ENCODE assay signal across 16 cellular contexts in genomic region chr15:68315495-68316007, GRCh38. TPM values are rescaled to one million over a fixed set of nuclear protein-coding genes. Genes with fewer than 3 reads are reported as not detected.
DNase-seq lines count a peak whose midpoint lies in the region; ATAC-seq, FAIRE-seq and TF ChIP-seq lines count a peak whose summit lies in the region.
"Had no signal": no experiment of that assay in that cellular context is flagged by ENCODE, and none has a peak within 500 bp of the region (broad histone marks: within the 10 kb centered on the region; RNA-seq: fewer than 3 reads in every experiment).

No MANE protein-coding gene starts in this region.

- CTCF ChIA-PET in H1 (lab: Charles Lee; ENCODE audit: partially characterized antibody), result interaction anchor here (0.7 to 3.5 kb wide), 27 partner anchors 9 to 358 kb away, joined by 3 to 47 read pairs (median 4); partner anchors contain the start of gene FEM1B

- TF ChIP-seq RAD21 in H1 (IDR thresholded peaks at IDR 0.05 in 1 of 2, conservative IDR thresholded peaks at IDR 0.05 in 1 of 2; ENCODE audit: low read depth in 2 of 2, low read length in 2 of 2), result no peak

- H2BK20ac ChIP-seq in H1 (ENCODE audit: low read length), result peak overlapping the region; percentile 97; the same call in 1 of the 2 replicates

- H2BK5ac ChIP-seq in H1 (ENCODE audit: low read depth, low read length), result 0 out of 2 replicates have a peak overlapping the region, but pooled peaks have one; percentile 79

- no peak overlapping the region for H3K4me3 Mint-ChIP-seq in stimulated activated naive CD8-positive, alpha-beta T cell treated with anti-CD3 and anti-CD28 coated beads, Interleukin-15, amount 100 ng/mL, for 72 hours
- H3K4me3 Mint-ChIP-seq: activated CD8-positive, alpha-beta T cell treated with anti-CD3 and anti-CD28 coated beads for 36 hours; neural crest cell had no signal

- H3K23me2 ChIP-seq in H1 (ENCODE audit: low read depth, low read length), result 0 out of 2 replicates have a peak, but pooled peaks cover 2% of the 10 kb centered on the region

- H3K4ac ChIP-seq in H1 (replicated peaks; ENCODE audit: insufficient read length, low read depth, low read length), result no peak overlapping the region

- peak overlapping the region; percentile 46; the same call in 1 of the 2 replicates for H2BK15ac ChIP-seq in H1 (ENCODE audit: low read length)

- H3K79me2 ChIP-seq in H1 (ENCODE audit: control insufficient read depth in 1 of 2, insufficient read depth in 2 of 2, low read length in 2 of 2), result no peaks in the 10 kb centered on the region

- no peaks in the 10 kb centered on the region for H3K36me3 ChIP-seq in H1 (ENCODE audit: control insufficient read depth in 2 of 4, insufficient read depth in 4 of 4, low read length in 3 of 4)
- H3K36me3 ChIP-seq: gastrocnemius medialis had no signal

- peak overlapping the region; percentile 28 for H4K5ac ChIP-seq in H1 (ENCODE audit: insufficient read length, low read depth, low read length)

- WGBS in H1 (ENCODE audit: extremely low coverage in 1 of 2, insufficient coverage in 1 of 2, insufficient read length in 1 of 2, insufficient replicate concordance in 2 of 2, low coverage in 1 of 2, low lambda C conversion rate in 2 of 2, missing lambda C conversion rate in 1 of 2), 2 experiments, result 52% methylated on average over 11 of the region's 11 CpGs; no CpG with 5 or more reads in 1 of the 2 experiments

- peak overlapping the region; percentile 67 for H2AFZ ChIP-seq in H1 (ENCODE audit: low read length)

- H4K20me1 ChIP-seq in H1 (replicated peaks in 1 of 2; ENCODE audit: control insufficient read depth in 1 of 2, insufficient read depth in 2 of 2, low read length in 2 of 2), result no peaks in the 10 kb centered on the region

- intact Hi-C loops in posterior vena cava (cut with DNase I), result no loop called here

- peak overlapping the region; percentile 87 for H3K18ac ChIP-seq in H1 (ENCODE audit: extremely low read depth, low read length)

- no peak overlapping the region for H3K56ac ChIP-seq in H1 (replicated peaks; ENCODE audit: insufficient read length, low read depth, low read length)

- H2AK5ac ChIP-seq in H1 (ENCODE audit: low read depth, low read length), result no peak overlapping the region

- ATAC-seq in stimulated activated naive CD8-positive, alpha-beta T cell treated with anti-CD3 and anti-CD28 coated beads, Interleukin-15, amount 100 ng/mL, for 72 hours, result no peak
- ATAC-seq in GM19351 (IDR thresholded peaks at IDR 0.05; ENCODE audit: unreplicated experiment), result no peak
- ATAC-seq: activated CD8-positive, alpha-beta T cell treated with anti-CD3 and anti-CD28 coated beads for 36 hours; activated naive CD4-positive, alpha-beta T cell treated with anti-CD3 and anti-CD28 coated beads, Interleukin-2, amount 50 U/mL, for 72 hours; gastrocnemius medialis; left colon had no signal

- peak overlapping the region in 1 of 4 experiments; percentile 25; a peak in 3 of 8 replicates for H3K4me3 ChIP-seq in H1 (ENCODE audit: extremely low read depth in 1 of 4, insufficient read depth in 2 of 4, low read depth in 3 of 4, low read length in 4 of 4)
- H3K4me3 ChIP-seq: gastrocnemius medialis had no signal

- no peak for TF ChIP-seq POLR2A in H1 (IDR thresholded peaks at IDR 0.05; ENCODE audit: control extremely low read depth in 1 of 2, low read depth in 2 of 2, low read length in 2 of 2)

- no peak overlapping the region for H3K14ac ChIP-seq in H1 (ENCODE audit: insufficient read length)

- H3K4me1 ChIP-seq in H1 (replicated peaks in 1 of 4; ENCODE audit: control insufficient read depth in 3 of 4, insufficient read depth in 4 of 4, low read length in 3 of 4), result peaks cover 0 to 20% (median 15%) of the 10 kb centered on the region in 4 experiments; a peak in 6 of 7 replicates

- no peak for TF ChIP-seq EP300 in H1 (IDR thresholded peaks at IDR 0.05; ENCODE audit: borderline replicate concordance in 1 of 2, low read depth in 2 of 2, low read length in 2 of 2)

- no peaks in the 10 kb centered on the region for H3K4me1 Mint-ChIP-seq in stimulated activated naive CD8-positive, alpha-beta T cell treated with anti-CD3 and anti-CD28 coated beads, Interleukin-15, amount 100 ng/mL, for 72 hours

- H2BK12ac ChIP-seq in H1 (ENCODE audit: low read depth, low read length), result peak overlapping the region; percentile 99; the same call in 1 of the 2 replicates

- H3K9ac ChIP-seq in H1 (replicated peaks in 1 of 4; ENCODE audit: extremely low read depth in 1 of 4, low read depth in 3 of 4, low read length in 3 of 4), result no peak overlapping the region

- no peaks in the 10 kb centered on the region for H3K27me3 Mint-ChIP-seq in stimulated activated naive CD8-positive, alpha-beta T cell treated with anti-CD3 and anti-CD28 coated beads, Interleukin-15, amount 100 ng/mL, for 72 hours
- H3K27me3 Mint-ChIP-seq: activated CD8-positive, alpha-beta T cell treated with anti-CD3 and anti-CD28 coated beads for 36 hours had no signal

- H3K9me3 Mint-ChIP-seq in stimulated activated naive CD8-positive, alpha-beta T cell treated with anti-CD3 and anti-CD28 coated beads, Interleukin-15, amount 100 ng/mL, for 72 hours, result no peaks in the 10 kb centered on the region
- H3K9me3 Mint-ChIP-seq: activated CD8-positive, alpha-beta T cell treated with anti-CD3 and anti-CD28 coated beads for 36 hours; activated naive CD4-positive, alpha-beta T cell treated with anti-CD3 and anti-CD28 coated beads, Interleukin-2, amount 50 U/mL, for 72 hours; neural crest cell had no signal

- H4K91ac ChIP-seq in H1 (replicated peaks; ENCODE audit: insufficient read length, low read length), result peak overlapping the region; percentile 44

- no peak overlapping the region for H3K27ac ChIP-seq in H1 (ENCODE audit: low read depth, low read length)
- H3K27ac ChIP-seq: gastrocnemius medialis had no signal

- FAIRE-seq in H1 (lab: Jason Lieb, UNC) (no peak), frontal cortex (lab: Jason Lieb, UNC) (no peak)
- FAIRE-seq: urothelium cell line had no signal

- DNase-seq in NCI-H2196 (lab: John Stamatoyannopoulos, UW; ENCODE audit: unreplicated experiment) (peak; percentile 11), NCI-H2196 treated with DMSO at 0.1 percent for 48 hours (lab: John Stamatoyannopoulos, UW; ENCODE audit: unreplicated experiment) (no peak), NCI-H345 treated with DMSO at 0.1 percent for 48 hours (lab: John Stamatoyannopoulos, UW; ENCODE audit: unreplicated experiment) (peak; percentile 1), H1 (ENCODE audit: low read depth in 1 of 2, low spot score in 2 of 2) (peak in 1 of 2 experiments; percentile 76), posterior vena cava (ENCODE audit: low spot score) (peak; percentile 40), frontal cortex (ENCODE audit: low spot score in 2 of 2) (no peak)
- DNase-seq in stimulated activated naive CD8-positive, alpha-beta T cell treated with anti-CD3 and anti-CD28 coated beads, Interleukin-15, amount 100 ng/mL, for 72 hours, result no peak
- DNase-seq: activated CD8-positive, alpha-beta T cell treated with anti-CD3 and anti-CD28 coated beads for 36 hours; gastrocnemius medialis; Kasumi-1; left colon; NCI-H226 had no signal

- H3K79me1 ChIP-seq in H1 (ENCODE audit: low read depth, low read length), result no peaks in the 10 kb centered on the region

- no peak overlapping the region for H3K27ac Mint-ChIP-seq in stimulated activated naive CD8-positive, alpha-beta T cell treated with anti-CD3 and anti-CD28 coated beads, Interleukin-15, amount 100 ng/mL, for 72 hours
- H3K27ac Mint-ChIP-seq: activated CD8-positive, alpha-beta T cell treated with anti-CD3 and anti-CD28 coated beads for 36 hours had no signal

- H3K9me3 ChIP-seq in H1 (ENCODE audit: insufficient read depth in 2 of 2, low read depth in 1 of 2, low read length in 1 of 2), result no peaks in the 10 kb centered on the region
- H3K9me3 ChIP-seq: gastrocnemius medialis had no signal

- H2BK120ac ChIP-seq in H1 (replicated peaks; ENCODE audit: low read depth, low read length), result peak overlapping the region; percentile 51

- peak overlapping the region; percentile 7; the same call in 1 of the 2 replicates for H4K8ac ChIP-seq in H1 (ENCODE audit: extremely low read depth, insufficient read depth, low read length)

- peak overlapping the region; percentile 19 to 44; a peak in 3 of 4 replicates for H3K4me2 ChIP-seq in H1 (ENCODE audit: insufficient read depth in 1 of 2, low read depth in 2 of 2, low read length in 2 of 2)

- POLR2A ChIA-PET in H1 (lab: Charles Lee; ENCODE audit: partially characterized antibody), result interaction anchor here (1.0 to 2.6 kb wide), 5 partner anchors 11 to 62 kb away, joined by 3 to 11 read pairs (median 4); partner anchors contain the start of gene FEM1B

- no peaks in the 10 kb centered on the region for H3K27me3 ChIP-seq in H1 (replicated peaks in 1 of 4; ENCODE audit: control insufficient read depth in 3 of 4, extremely low read depth in 1 of 4, insufficient read depth in 3 of 4, low read length in 3 of 4)
- H3K27me3 ChIP-seq: gastrocnemius medialis had no signal

- no peak overlapping the region for H3K23ac ChIP-seq in H1 (ENCODE audit: insufficient read length)

- TF ChIP-seq CTCF in H1 (IDR thresholded peaks at IDR 0.05; ENCODE audit: control extremely low read depth in 1 of 3, insufficient read depth in 1 of 3, low read depth in 1 of 3, low read length in 3 of 3), result no peak

TF ChIP-seq in H1, 55 proteins besides CTCF, POLR2A, EP300 and RAD21 (continues in another document):
- TF ChIP-seq, protein P1, sequence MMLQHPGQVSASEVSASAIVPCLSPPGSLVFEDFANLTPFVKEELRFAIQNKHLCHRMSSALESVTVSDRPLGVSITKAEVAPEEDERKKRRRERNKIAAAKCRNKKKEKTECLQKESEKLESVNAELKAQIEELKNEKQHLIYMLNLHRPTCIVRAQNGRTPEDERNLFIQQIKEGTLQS (IDR thresholded peaks at IDR 0.05; ENCODE audit: insufficient read depth, low read depth, low read length), result no peak
- peak; percentile 26; the same call in 1 of the 2 replicates for TF ChIP-seq MAX (IDR thresholded peaks at IDR 0.05)

RNA-seq across cellular contexts. Expression of gene FEM1B, which starts 38.0 kb away (rescaled TPM):
- 72.9 and 83.8 TPM in 2 replicates for total RNA-seq in H1 (2021; fragmentation: NEBNext Ultra II Directional; extraction: Animal tissue kit (Norgen Biotek cat#: 25700))
- 21.2 and 36.1 TPM in 2 replicates for polyA plus RNA-seq in H1 (2011; rRNA removed)
- polyA plus RNA-seq in H1 (2011; cell fraction: cytosol; rRNA removed), result 36.7 TPM
- 75.5 TPM for polyA plus RNA-seq in H1 (2011; cell fraction: nucleus; rRNA removed)
- polyA plus RNA-seq in H1 (2012, experiment 1 of 2), result 42.3 to 65.4 TPM (median 49.3 TPM) in 4 replicates
- 2.1 TPM for polyA plus RNA-seq in H1 (2012, experiment 2 of 2)
- polyA plus RNA-seq in H1 (2013, experiment 1 of 2), result 28.4 TPM
- polyA plus RNA-seq in H1 (2013, experiment 2 of 2), result 27.2 TPM
- polyA minus RNA-seq in H1 (2011; rRNA and poly(A)+ RNA removed), result 568 and 799 TPM in 2 replicates
- 135 TPM for polyA minus RNA-seq in H1 (2011; cell fraction: cytosol; rRNA and poly(A)+ RNA removed)
- polyA minus RNA-seq in H1 (2011; cell fraction: nucleus; rRNA and poly(A)+ RNA removed), result 269 TPM
- total RNA-seq in posterior vena cava (100 to 1,000 TPM in 1 of 2 donors, 10 to 100 TPM in 1; 98.5 to 138 TPM), frontal cortex (213 TPM)

Comparison
In these comparisons a context has a peak if more than half of its experiments do, and no peak if none do; other contexts are left out.
1. DNase-seq: peak in NCI-H2196 (single experiment), NCI-H345 treated with DMSO at 0.1 percent for 48 hours (single experiment) and posterior vena cava (single experiment); none in NCI-H2196 treated with DMSO at 0.1 percent for 48 hours (single experiment), stimulated activated naive CD8-positive, alpha-beta T cell treated with anti-CD3 and anti-CD28 coated beads, Interleukin-15, amount 100 ng/mL, for 72 hours (0 of 2) and frontal cortex (0 of 2).